Comparison of ENCODE assay signal across 24 cellular contexts in the genomic region with DNA sequence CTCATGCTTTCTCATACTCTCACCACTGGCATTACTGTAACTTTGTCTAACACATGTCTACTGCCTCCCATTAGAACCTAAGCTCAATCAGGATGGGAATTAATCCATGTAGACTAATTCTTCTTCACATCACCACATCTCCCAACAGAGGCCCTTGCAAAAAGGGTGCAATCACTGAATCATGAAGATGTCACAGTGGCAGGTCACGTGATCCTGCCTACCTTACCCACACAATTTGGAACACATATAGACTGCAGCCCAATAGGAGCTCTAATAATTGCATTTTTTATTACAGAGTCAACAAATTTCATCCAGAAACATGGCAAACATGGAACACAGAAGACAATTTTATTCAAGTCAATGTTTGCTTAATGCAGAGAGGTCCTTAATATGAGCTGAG.
DNase-seq lines count a peak whose midpoint lies in the region; ATAC-seq, FAIRE-seq and TF ChIP-seq lines count a peak whose summit lies in the region.
"Had no signal": no experiment of that assay in that cellular context is flagged by ENCODE, and none has a peak within 500 bp of the region (broad histone marks: within the 10 kb centered on the region; RNA-seq: fewer than 3 reads in every experiment).

No MANE protein-coding gene starts in this region.

- FAIRE-seq in HepG2 (lab: Jason Lieb, UNC) (no peak), A549 (lab: Jason Lieb, UNC) (no peak), bronchial epithelial cell (lab: Jason Lieb, UNC) (peak; percentile 7)
- FAIRE-seq: GM12878, GM12892, GM18507 had no signal

- WGBS in HepG2 (ENCODE audit: low lambda C conversion rate): 0% methylated on average over 1 of the region's 1 CpG
- WGBS in right lobe of liver (ENCODE audit: insufficient coverage, low coverage, low lambda C conversion rate, missing lambda C conversion rate): 100% methylated on average over 1 of the region's 1 CpG
- WGBS in A549 (ENCODE audit: missing lambda C conversion rate): 17% methylated on average over 1 of the region's 1 CpG

- H3K9ac ChIP-seq in HepG2 (ENCODE audit: insufficient read depth, low read depth, low read length): no peak overlapping the region
- H3K9ac ChIP-seq: BLaER1 had no signal

- H3K36me3 ChIP-seq in HepG2 (replicated peaks in 1 of 2; ENCODE audit: control insufficient read depth in 1 of 2, insufficient read depth in 2 of 2, low read length in 2 of 2) (no peaks in the 10 kb centered on the region), right lobe of liver (no peaks in the 10 kb centered on the region), bronchial epithelial cell (ENCODE audit: control insufficient read depth, insufficient read depth, low read length) (no peaks in the 10 kb centered on the region)
- H3K36me3 ChIP-seq: BE2C, BLaER1 had no signal

- TF ChIP-seq RAD21 in HepG2 (CRISPR knock-in tag; IDR thresholded peaks at IDR 0.05): no peak
- no peak for TF ChIP-seq RAD21 in A549 (conservative IDR thresholded peaks at IDR 0.05 in 1 of 2, IDR thresholded peaks at IDR 0.05 in 1 of 2)

- TF ChIP-seq POLR2A in HepG2 (IDR thresholded peaks at IDR 0.05; ENCODE audit: insufficient read depth in 1 of 2, low read depth in 2 of 2, low read length in 2 of 2): no peak
- TF ChIP-seq POLR2A in right lobe of liver (IDR thresholded peaks at IDR 0.05): no peak
- TF ChIP-seq POLR2A in A549 (IDR thresholded peaks at IDR 0.05; ENCODE audit: low read length): no peak

- H3K4me3 ChIP-seq in HepG2 (replicated peaks in 1 of 3; ENCODE audit: insufficient read depth in 1 of 3, low read depth in 2 of 3, low read length in 3 of 3) (no peak overlapping the region), right lobe of liver (no peak overlapping the region), A549 (no peak overlapping the region), bronchial epithelial cell (ENCODE audit: low read depth, low read length) (no peak overlapping the region)
- H3K4me3 ChIP-seq: BLaER1, GM12878 had no signal

- BruUV-seq in HepG2 (replicated peaks; lab: Mats Ljungman, UMichigan): no TSS peak

- intact Hi-C loops in HepG2 (cut with micrococcal nuclease; ENCODE audit: unreplicated experiment) (loop anchor here (10.0 kb wide), 1 partner anchor 149 kb away; a partner anchor contains a TSS), right lobe of liver (cut with DNase I) (no loop called here)

- H3K27me3 ChIP-seq in HepG2 (ENCODE audit: control insufficient read depth in 1 of 2, insufficient read depth in 2 of 2, low read length in 2 of 2) (no peaks in the 10 kb centered on the region), right lobe of liver (no peaks in the 10 kb centered on the region), bronchial epithelial cell (ENCODE audit: control insufficient read depth, insufficient read depth, low read length) (no peaks in the 10 kb centered on the region)
- H3K27me3 ChIP-seq: BE2C, BLaER1 had no signal

- in situ Hi-C loops in HepG2 (cut with HindIII; ENCODE audit: extremely low pct_ligation_motif_present, low pct_unique_long_range_greater_than_20kb): no loop called here

- H4K20me1 ChIP-seq in HepG2 (ENCODE audit: insufficient read depth, low read length): no peaks in the 10 kb centered on the region
- H4K20me1 ChIP-seq: BLaER1 had no signal

- ATAC-seq in HepG2 (no peak), right lobe of liver (no peak), A549 (no peak)
- ATAC-seq in activated CD4-positive, CD25-positive, alpha-beta regulatory T cell treated with anti-CD3 and anti-CD28 coated beads, Interleukin-2, amount 50 U/mL, for 24 hours: no peak
- ATAC-seq: GM12878 had no signal

- H3K79me2 ChIP-seq in HepG2 (ENCODE audit: insufficient read depth, low read length): no peaks in the 10 kb centered on the region

- H3K4me1 ChIP-seq in HepG2 (ENCODE audit: insufficient read depth, low read length) (0 out of 2 replicates have a peak, but pooled peaks cover 5% of the 10 kb centered on the region), right lobe of liver (peaks cover 0 to 13% (median 5%) of the 10 kb centered on the region in 4 donors), A549 (no peaks in the 10 kb centered on the region)
- H3K4me1 ChIP-seq: BLaER1 had no signal

- TF ChIP-seq CTCF in HepG2 (CRISPR knock-in tag; IDR thresholded peaks at IDR 0.05) (no peak), right lobe of liver (IDR thresholded peaks at IDR 0.05) (no peak), A549 (IDR thresholded peaks at IDR 0.05) (no peak), bronchial epithelial cell (IDR thresholded peaks at IDR 0.05; ENCODE audit: insufficient read depth, low read length, severe bottlenecking) (no peak)

- POLR2A ChIA-PET in HepG2 (lab: Yijun Ruan, JAX): no interaction called here
- POLR2A ChIA-PET in A549 (lab: Yijun Ruan, JAX): no interaction called here

- H2AFZ ChIP-seq in HepG2 (ENCODE audit: low read length): no peak overlapping the region

- TF ChIP-seq EP300 in HepG2 (IDR thresholded peaks at IDR 0.05; ENCODE audit: low read depth in 2 of 2, low read length in 2 of 2): no peak
- TF ChIP-seq EP300 in HepG2 (CRISPR knock-in tag; IDR thresholded peaks at IDR 0.05; ENCODE audit: borderline replicate concordance): no peak
- no peak for TF ChIP-seq EP300 in A549 (IDR thresholded peaks at IDR 0.05)

- no peak overlapping the region for H3K4me2 ChIP-seq in HepG2 (ENCODE audit: low read depth, low read length)
- H3K4me2 ChIP-seq in A549: no peak overlapping the region
- H3K4me2 ChIP-seq: BLaER1 had no signal

- H3K27ac ChIP-seq in HepG2 (ENCODE audit: extremely low read length, insufficient read depth, low read length) (no peak overlapping the region), right lobe of liver (no peak overlapping the region), A549 (no peak overlapping the region)
- H3K27ac ChIP-seq: 22Rv1, BLaER1 had no signal

- DNase-seq in HepG2 (ENCODE audit: low spot score): no peak
- no peak for DNase-seq in right lobe of liver
- DNase-seq in A549 (ENCODE audit: low read depth in 1 of 2, low spot score in 1 of 2): no peak
- DNase-seq in bronchial epithelial cell (ENCODE audit: low read depth): no peak
- DNase-seq: ACHN; BE2C; C1 segment of cervical spinal cord; CD4-positive, alpha-beta memory T cell; CD4-positive, CD25-positive, alpha-beta regulatory T cell; CD8-positive, alpha-beta memory T cell; COR-L47; DMS 273 treated with DMSO at 0.1 percent for 48 hours; DMS153; DMS53; DMS79; DND-41; EL; GDM1 had no signal

- H3K9me3 ChIP-seq in HepG2 (ENCODE audit: low read length) (peaks cover 10% of the 10 kb centered on the region), right lobe of liver (no peaks in the 10 kb centered on the region), A549 (no peaks in the 10 kb centered on the region)
- H3K9me3 ChIP-seq: BE2C had no signal

- CTCF ChIA-PET in HepG2 (lab: Yijun Ruan, JAX; ENCODE audit: low intra/inter-chr PET ratio, low total read pairs): no interaction called here
- CTCF ChIA-PET in A549 (lab: Yijun Ruan, JAX): no interaction called here

TF ChIP-seq in HepG2, 621 proteins besides CTCF, POLR2A, EP300 and RAD21:
- TF ChIP-seq RAD51 (IDR thresholded peaks at IDR 0.05; ENCODE audit: borderline replicate concordance): peak; percentile 77
- no peak for TF ChIP-seq IKZF4 (CRISPR knock-in tag; IDR thresholded peaks at IDR 0.05; ENCODE audit: borderline replicate concordance, low read depth, not compliant biosample characterization)
- TF ChIP-seq, protein P1, sequence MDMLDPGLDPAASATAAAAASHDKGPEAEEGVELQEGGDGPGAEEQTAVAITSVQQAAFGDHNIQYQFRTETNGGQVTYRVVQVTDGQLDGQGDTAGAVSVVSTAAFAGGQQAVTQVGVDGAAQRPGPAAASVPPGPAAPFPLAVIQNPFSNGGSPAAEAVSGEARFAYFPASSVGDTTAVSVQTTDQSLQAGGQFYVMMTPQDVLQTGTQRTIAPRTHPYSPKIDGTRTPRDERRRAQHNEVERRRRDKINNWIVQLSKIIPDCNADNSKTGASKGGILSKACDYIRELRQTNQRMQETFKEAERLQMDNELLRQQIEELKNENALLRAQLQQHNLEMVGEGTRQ (IDR thresholded peaks at IDR 0.05; ENCODE audit: low read depth, low read length): 0 out of 2 replicates have a peak, but pooled peaks have one; percentile 20
- TF ChIP-seq, protein P1 (CRISPR knock-in tag; IDR thresholded peaks at IDR 0.05; ENCODE audit: borderline replicate concordance): no peak

TF ChIP-seq in A549, 52 proteins besides CTCF, POLR2A, EP300 and RAD21:
- no peak for TF ChIP-seq ZNF302 (CRISPR knock-in tag; IDR thresholded peaks at IDR 0.05)
- no peak for TF ChIP-seq RFX5 (IDR thresholded peaks at IDR 0.05)
- TF ChIP-seq, protein P1 (IDR thresholded peaks at IDR 0.05): peak; percentile 19; the same call in 1 of the 2 replicates
- TF ChIP-seq ZC3H11A (IDR thresholded peaks at IDR 0.05): no peak
- TF ChIP-seq CEBPB (IDR thresholded peaks at IDR 0.05): no peak
- TF ChIP-seq KDM5A (IDR thresholded peaks at IDR 0.05): no peak
- TF ChIP-seq MYC (IDR thresholded peaks at IDR 0.05; ENCODE audit: borderline replicate concordance, low read length): no peak
